Comparison of ENCODE assay signal across 15 cellular contexts in genomic region chr6:128493877-128494276, GRCh38. TPM values are rescaled to one million over a fixed set of nuclear protein-coding genes. Genes with fewer than 3 reads are reported as not detected.
A peak's percentile ranks its signal among the peaks of the same experiment; 100 is the strongest.
DNase-seq lines count a peak whose midpoint lies in the region; ATAC-seq, FAIRE-seq and TF ChIP-seq lines count a peak whose summit lies in the region.
"Had no signal": no experiment of that assay in that cellular context is flagged by ENCODE, and none has a peak within 500 bp of the region (broad histone marks: within the 10 kb centered on the region; RNA-seq: fewer than 3 reads in every experiment).

No MANE protein-coding gene starts in this region.

- TF ChIP-seq POLR2A in GM12892 (IDR thresholded peaks at IDR 0.05; ENCODE audit: low read depth, low read length): no peak

- peak overlapping the region in 6 of 11 experiments; percentile 35 to 69 (median 48); a peak in 8 of 22 replicates for H3K27ac ChIP-seq in BLaER1 treated with 17β-estradiol and CSF1 and Interleukin-3, amounts not matched to agents 10 nM and 100 nM
- no peak overlapping the region for H3K27ac ChIP-seq in MM.1S (ENCODE audit: low read length)
- H3K27ac ChIP-seq: parathyroid adenoma had no signal

- FAIRE-seq in GM12892 (lab: Jason Lieb, UNC): no peak

- ATAC-seq in GM19372 (IDR thresholded peaks at IDR 0.05; ENCODE audit: low read depth, unreplicated experiment) (peak; percentile 68), HG02938 (IDR thresholded peaks at IDR 0.05; ENCODE audit: unreplicated experiment) (peak; percentile 54), mucosa of descending colon (no peak)

- intact Hi-C loops in mucosa of descending colon (cut with DNase I, micrococcal nuclease): no loop called here

- DNase-seq in MM.1S (peak; percentile 42), epidermal melanocyte (ENCODE audit: insufficient read length, low spot score) (no peak), mucosa of descending colon (no peak), GM12892 (ENCODE audit: insufficient read length) (no peak), DMS114 treated with DMSO at 0.1 percent for 48 hours (lab: John Stamatoyannopoulos, UW; ENCODE audit: unreplicated experiment) (no peak)
- DNase-seq: activated naive CD4-positive, alpha-beta T cell treated with anti-CD3 and anti-CD28 coated beads, Interleukin-2, amount 10 ng/mL, durations not matched to agents 7 days and 5 days; DMS 273 treated with DMSO at 0.1 percent for 48 hours; effector memory CD4-positive, alpha-beta T cell; foreskin melanocyte; NCI-H1436 treated with DMSO at 0.1 percent for 48 hours; transverse colon had no signal

- H3K9ac ChIP-seq in BLaER1 treated with 17β-estradiol and CSF1 and Interleukin-3, amounts not matched to agents 10 nM and 100 nM: peak overlapping the region in 2 of 11 experiments; percentile 9 to 19; a peak in 1 of 22 replicates
- no peak overlapping the region for H3K9ac ChIP-seq in MM.1S (ENCODE audit: low read length)
- H3K9ac ChIP-seq: parathyroid adenoma had no signal

- H4K20me1 ChIP-seq in BLaER1 treated with 17β-estradiol and CSF1 and Interleukin-3, amounts not matched to agents 10 nM and 100 nM: no peaks in the 10 kb centered on the region
- H4K20me1 ChIP-seq in MM.1S (ENCODE audit: insufficient read depth, low read length): no peaks in the 10 kb centered on the region

- no peaks in the 10 kb centered on the region for H3K27me3 ChIP-seq in BLaER1 treated with 17β-estradiol and CSF1 and Interleukin-3, amounts not matched to agents 10 nM and 100 nM
- H3K27me3 ChIP-seq in MM.1S (replicated peaks; ENCODE audit: insufficient read depth, low read length): no peaks in the 10 kb centered on the region
- H3K27me3 ChIP-seq: transverse colon had no signal

- H2AFZ ChIP-seq in MM.1S (ENCODE audit: low read length): no peak overlapping the region
- H2AFZ ChIP-seq: parathyroid adenoma had no signal

- no peaks in the 10 kb centered on the region for H3K79me2 ChIP-seq in MM.1S (ENCODE audit: low read length)
- H3K79me2 ChIP-seq: parathyroid adenoma had no signal

- peak overlapping the region; percentile 27 to 85 (median 67); a peak in 20 of 22 replicates for H3K4me2 ChIP-seq in BLaER1 treated with 17β-estradiol and CSF1 and Interleukin-3, amounts not matched to agents 10 nM and 100 nM
- no peak overlapping the region for H3K4me2 ChIP-seq in MM.1S (ENCODE audit: low read depth, low read length)

- no peaks in the 10 kb centered on the region for H3K36me3 ChIP-seq in BLaER1 treated with 17β-estradiol and CSF1 and Interleukin-3, amounts not matched to agents 10 nM and 100 nM
- H3K36me3 ChIP-seq in MM.1S (replicated peaks; ENCODE audit: insufficient read depth, low read length) (no peaks in the 10 kb centered on the region), mucosa of descending colon (ENCODE audit: low read depth) (no peaks in the 10 kb centered on the region)
- H3K36me3 ChIP-seq: transverse colon had no signal

- peak overlapping the region in 1 of 10 experiments; percentile 26; a peak in 2 of 20 replicates for H3K4me3 ChIP-seq in BLaER1 treated with 17β-estradiol and CSF1 and Interleukin-3, amounts not matched to agents 10 nM and 100 nM
- H3K4me3 ChIP-seq in MM.1S (ENCODE audit: low read length) (no peak overlapping the region), mucosa of descending colon (no peak overlapping the region)
- H3K4me3 ChIP-seq: transverse colon had no signal

- H3K9me3 ChIP-seq in BLaER1 treated with 17β-estradiol and CSF1 and Interleukin-3, amounts not matched to agents 10 nM and 100 nM (replicated peaks in 1 of 11): no peaks in the 10 kb centered on the region
- H3K9me3 ChIP-seq in MM.1S (replicated peaks; ENCODE audit: insufficient read depth, low read length) (no peaks in the 10 kb centered on the region), mucosa of descending colon (no peaks in the 10 kb centered on the region)
- H3K9me3 ChIP-seq: transverse colon had no signal

- TF ChIP-seq CTCF in MM.1S (IDR thresholded peaks at IDR 0.05; ENCODE audit: low read length) (no peak), mucosa of descending colon (IDR thresholded peaks at IDR 0.05) (no peak)

- H3K9me2 ChIP-seq in MM.1S (replicated peaks; ENCODE audit: insufficient read depth, low read length): no peaks in the 10 kb centered on the region

- H3K4me1 ChIP-seq in BLaER1 treated with 17β-estradiol and CSF1 and Interleukin-3, amounts not matched to agents 10 nM and 100 nM: peaks cover 21 to 61% (median 50%) of the 10 kb centered on the region in 10 experiments
- H3K4me1 ChIP-seq in MM.1S (ENCODE audit: low read length) (no peaks in the 10 kb centered on the region), mucosa of descending colon (ENCODE audit: low read depth) (peaks cover 55% of the 10 kb centered on the region)
- H3K4me1 ChIP-seq: parathyroid adenoma had no signal

- H3F3A ChIP-seq in MM.1S (ENCODE audit: insufficient read depth, low read length): no peaks in the 10 kb centered on the region

RNA-seq across cellular contexts. Expression of gene PTPRK, which starts 26.5 kb away (rescaled TPM):
- 100 to 1,000 TPM in 1 of 3 donors, 10 to 100 TPM in 2; 75.9 to 159 (median 86.7) TPM for total RNA-seq in mucosa of descending colon
- 0.28 TPM for polyA plus RNA-seq in GM12892 (2012; ENCODE audit: missing spikeins)
